ENCODE assay signal across 26 cellular contexts in the genomic region with DNA sequence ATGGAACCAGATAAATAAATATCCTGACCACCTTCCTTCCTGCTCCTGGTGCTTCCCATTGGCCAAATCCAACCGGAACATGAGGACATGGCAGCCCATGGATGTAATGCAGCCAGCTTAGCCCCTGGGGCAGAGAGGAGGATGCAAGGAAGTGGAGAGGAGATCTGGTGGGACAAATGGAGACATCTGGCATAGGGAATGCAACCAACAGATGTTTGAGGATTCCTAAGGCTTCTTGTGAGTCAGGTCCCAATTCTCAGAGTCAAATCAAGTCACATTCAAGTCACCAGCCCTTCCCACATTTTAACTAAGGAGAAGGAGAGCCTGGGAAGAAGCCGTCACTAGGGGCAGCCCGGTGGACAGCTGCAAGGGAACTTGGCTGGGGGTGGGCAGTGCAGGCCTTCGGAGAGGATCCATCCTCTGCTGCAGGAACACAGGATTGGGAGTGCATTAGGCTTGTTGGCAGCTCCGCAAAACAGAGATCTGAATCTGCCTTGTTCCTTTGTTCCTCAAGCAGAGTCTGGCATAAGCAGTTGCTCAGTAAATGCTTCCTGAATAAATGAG.
A peak's percentile ranks its signal among the peaks of the same experiment; 100 is the strongest.
DNase-seq lines count a peak whose midpoint lies in the region; ATAC-seq, FAIRE-seq and TF ChIP-seq lines count a peak whose summit lies in the region.
"Had no signal": no experiment of that assay in that cellular context is flagged by ENCODE, and none has a peak within 500 bp of the region (broad histone marks: within the 10 kb centered on the region; RNA-seq: fewer than 3 reads in every experiment).

No MANE protein-coding gene starts in this region.

- H3K4me3 Mint-ChIP-seq in GM23338: no peak overlapping the region
- H3K4me3 Mint-ChIP-seq: CD14-positive monocyte; CD4-positive, alpha-beta T cell; CD8-positive, alpha-beta memory T cell; H9 had no signal

- TF ChIP-seq CTCF in GM23338 (conservative IDR thresholded peaks at IDR 0.05; ENCODE audit: low read depth in 2 of 2) (0 out of 4 replicates have a peak, but pooled peaks of 1 of the 2 experiments have one; percentile 17), H1 (IDR thresholded peaks at IDR 0.05; ENCODE audit: control extremely low read depth in 1 of 3, insufficient read depth in 1 of 3, low read depth in 1 of 3, low read length in 3 of 3) (peak in 1 of 3 experiments; percentile 15; a peak in 1 of 4 replicates), kidney (IDR thresholded peaks at IDR 0.05; ENCODE audit: borderline replicate concordance, extremely low read depth, insufficient read depth) (no peak), mucosa of descending colon (IDR thresholded peaks at IDR 0.05) (no peak)

- H2BK12ac ChIP-seq in H1 (ENCODE audit: low read depth, low read length): no peak overlapping the region

- H3K4me1 ChIP-seq in GM23338 (ENCODE audit: insufficient read depth) (no peaks in the 10 kb centered on the region), H1 (replicated peaks in 1 of 4; ENCODE audit: control insufficient read depth in 3 of 4, insufficient read depth in 4 of 4, low read length in 3 of 4) (no peaks in the 10 kb centered on the region), kidney (ENCODE audit: control insufficient read depth in 1 of 2, insufficient read depth in 1 of 2, low read depth in 1 of 2, low read length in 2 of 2) (no peaks in the 10 kb centered on the region), mucosa of descending colon (ENCODE audit: low read depth) (no peaks in the 10 kb centered on the region)
- H3K4me1 ChIP-seq: A549; BE2C; BLaER1 treated with 17β-estradiol and CSF1 and Interleukin-3, amounts not matched to agents 10 nM and 100 nM had no signal

- WGBS in H1 (ENCODE audit: extremely low coverage in 1 of 2, insufficient coverage in 1 of 2, insufficient read length in 1 of 2, insufficient replicate concordance in 2 of 2, low coverage in 1 of 2, low lambda C conversion rate in 2 of 2, missing lambda C conversion rate in 1 of 2), 2 experiments: 70% methylated on average over 5 of the region's 5 CpGs; no CpG with 5 or more reads in 1 of the 2 experiments

- no peaks in the 10 kb centered on the region for H3F3A ChIP-seq in GM23338 (replicated peaks; ENCODE audit: low read depth)

- POLR2A ChIA-PET in H1 (lab: Charles Lee; ENCODE audit: partially characterized antibody): no interaction called here

- no peaks in the 10 kb centered on the region; the same call in 2 of the 3 replicates for H3K9me3 Mint-ChIP-seq in GM23338

- H4K20me1 ChIP-seq in GM23338 (replicated peaks; ENCODE audit: insufficient read depth) (no peaks in the 10 kb centered on the region), H1 (replicated peaks in 1 of 2; ENCODE audit: control insufficient read depth in 1 of 2, insufficient read depth in 2 of 2, low read length in 2 of 2) (no peaks in the 10 kb centered on the region)
- H4K20me1 ChIP-seq: BLaER1 treated with 17β-estradiol and CSF1 and Interleukin-3, amounts not matched to agents 10 nM and 100 nM had no signal

- H3K18ac ChIP-seq in H1 (ENCODE audit: extremely low read depth, low read length): no peak overlapping the region

- no peak overlapping the region for H3K27ac Mint-ChIP-seq in GM23338
- H3K27ac Mint-ChIP-seq: CD14-positive monocyte; CD4-positive, alpha-beta T cell; CD8-positive, alpha-beta memory T cell; H9 had no signal

- H3K4me1 Mint-ChIP-seq in GM23338: no peaks in the 10 kb centered on the region
- H3K4me1 Mint-ChIP-seq: CD14-positive monocyte; CD8-positive, alpha-beta memory T cell; H9 had no signal

- intact Hi-C loops in kidney (cut with DNase I): no loop called here
- intact Hi-C loops in mucosa of descending colon (cut with DNase I, micrococcal nuclease): no loop called here

- no peak overlapping the region for H2BK20ac ChIP-seq in H1 (ENCODE audit: low read length)

- H3K23me2 ChIP-seq in H1 (ENCODE audit: low read depth, low read length): no peaks in the 10 kb centered on the region; the same call in 1 of the 2 replicates

- H3K36me3 ChIP-seq in GM23338 (ENCODE audit: insufficient read depth) (no peaks in the 10 kb centered on the region), H1 (ENCODE audit: control insufficient read depth in 2 of 4, insufficient read depth in 4 of 4, low read length in 3 of 4) (no peaks in the 10 kb centered on the region), kidney (ENCODE audit: control insufficient read depth in 1 of 2, insufficient read depth in 2 of 2, low read length in 2 of 2) (no peaks in the 10 kb centered on the region), mucosa of descending colon (ENCODE audit: low read depth) (no peaks in the 10 kb centered on the region)
- H3K36me3 ChIP-seq: BE2C; BLaER1 treated with 17β-estradiol and CSF1 and Interleukin-3, amounts not matched to agents 10 nM and 100 nM had no signal

- H3K36me3 Mint-ChIP-seq in GM23338 (ENCODE audit: low read depth): no peaks in the 10 kb centered on the region; the same call in 2 of the 3 replicates
- H3K36me3 Mint-ChIP-seq: CD14-positive monocyte; CD8-positive, alpha-beta memory T cell had no signal

- H3K4me2 ChIP-seq in GM23338: no peak overlapping the region
- no peak overlapping the region for H3K4me2 ChIP-seq in H1 (ENCODE audit: insufficient read depth in 1 of 2, low read depth in 2 of 2, low read length in 2 of 2)
- H3K4me2 ChIP-seq: A549; BLaER1 treated with 17β-estradiol and CSF1 and Interleukin-3, amounts not matched to agents 10 nM and 100 nM had no signal

- no peaks in the 10 kb centered on the region for H3K27me3 ChIP-seq in GM23338 (ENCODE audit: insufficient read depth)
- H3K27me3 ChIP-seq in H1 (replicated peaks in 1 of 4; ENCODE audit: control insufficient read depth in 3 of 4, extremely low read depth in 1 of 4, insufficient read depth in 3 of 4, low read length in 3 of 4): no peaks in the 10 kb centered on the region
- H3K27me3 ChIP-seq: BE2C; BLaER1 treated with 17β-estradiol and CSF1 and Interleukin-3, amounts not matched to agents 10 nM and 100 nM had no signal

- DNase-seq in GM23338 (ENCODE audit: low spot score) (no peak), NCI-H82 treated with DMSO at 0.1 percent for 48 hours (lab: John Stamatoyannopoulos, UW; ENCODE audit: unreplicated experiment) (peak; percentile 18), H1 (ENCODE audit: low read depth in 1 of 2, low spot score in 2 of 2) (no peak), iPS-NIHi11 (ENCODE audit: low spot score) (peak; percentile 20), kidney (no peak), mucosa of descending colon (no peak), RKO (ENCODE audit: low spot score) (no peak)
- DNase-seq: 8988T; ACHN; AML-193; BE2C; CD4-positive, alpha-beta T cell; CD8-positive, alpha-beta memory T cell; DMS 273 treated with DMSO at 0.1 percent for 48 hours; DMS53; DMS79 treated with DMSO at 0.1 percent for 48 hours; GF-D8; H9 had no signal

- no peak overlapping the region for H3K9ac ChIP-seq in H1 (replicated peaks in 1 of 4; ENCODE audit: extremely low read depth in 1 of 4, low read depth in 3 of 4, low read length in 3 of 4)
- no peak overlapping the region for H3K9ac ChIP-seq in kidney (ENCODE audit: low read length in 2 of 2)
- H3K9ac ChIP-seq: BLaER1 treated with 17β-estradiol and CSF1 and Interleukin-3, amounts not matched to agents 10 nM and 100 nM had no signal

- no peak overlapping the region for H2BK5ac ChIP-seq in H1 (ENCODE audit: low read depth, low read length)

- no peak overlapping the region for H3K23ac ChIP-seq in H1 (ENCODE audit: insufficient read length)

- CTCF ChIA-PET in H1 (lab: Charles Lee; ENCODE audit: partially characterized antibody): interaction anchor here (0.9 to 2.0 kb wide), 2 partner anchors 15 to 62 kb away, joined by 3 to 4 read pairs; no protein-coding TSS in a partner anchor

- H3K79me1 ChIP-seq in H1 (ENCODE audit: low read depth, low read length): no peaks in the 10 kb centered on the region

- H2BK120ac ChIP-seq in H1 (replicated peaks; ENCODE audit: low read depth, low read length): no peak overlapping the region

- H3K27me3 Mint-ChIP-seq in GM23338 (ENCODE audit: insufficient read depth, low read depth, poor library complexity): no peaks in the 10 kb centered on the region

- H3K27ac ChIP-seq in GM23338 (ENCODE audit: low read depth) (no peak overlapping the region), H1 (ENCODE audit: low read depth, low read length) (no peak overlapping the region), kidney (ENCODE audit: low read depth in 2 of 2, low read length in 2 of 2) (no peak overlapping the region)
- H3K27ac ChIP-seq: A549; BLaER1 treated with 17β-estradiol and CSF1 and Interleukin-3, amounts not matched to agents 10 nM and 100 nM had no signal

- H3K79me2 ChIP-seq in GM23338 (replicated peaks; ENCODE audit: insufficient read depth): no peaks in the 10 kb centered on the region
- no peaks in the 10 kb centered on the region for H3K79me2 ChIP-seq in H1 (ENCODE audit: control insufficient read depth in 1 of 2, insufficient read depth in 2 of 2, low read length in 2 of 2)

- no peak for TF ChIP-seq POLR2A in H1 (IDR thresholded peaks at IDR 0.05; ENCODE audit: control extremely low read depth in 1 of 2, low read depth in 2 of 2, low read length in 2 of 2)

- H4K91ac ChIP-seq in H1 (replicated peaks; ENCODE audit: insufficient read length, low read length): no peak overlapping the region

- 0 out of 4 replicates have a peak, but pooled peaks cover 0 to 3% of the 10 kb centered on the region in 2 experiments for H3K9me3 ChIP-seq in H1 (ENCODE audit: insufficient read depth in 2 of 2, low read depth in 1 of 2, low read length in 1 of 2)
- peaks cover 0 to 1% of the 10 kb centered on the region in 2 donors for H3K9me3 ChIP-seq in kidney (ENCODE audit: control insufficient read depth in 1 of 2, low read length in 2 of 2)
- no peaks in the 10 kb centered on the region for H3K9me3 ChIP-seq in mucosa of descending colon
- H3K9me3 ChIP-seq: A549, BE2C had no signal

- ATAC-seq in GM23338 (peak; percentile 52), mucosa of descending colon (no peak), HG02870 (IDR thresholded peaks at IDR 0.05; ENCODE audit: unreplicated experiment) (no peak)
- ATAC-seq: A549, HCT116 had no signal

- no peak overlapping the region for H2AK5ac ChIP-seq in H1 (ENCODE audit: low read depth, low read length)

- no peak overlapping the region for H2BK15ac ChIP-seq in H1 (ENCODE audit: low read length)

- H4K8ac ChIP-seq in H1 (ENCODE audit: extremely low read depth, insufficient read depth, low read length): no peak overlapping the region

- no peak overlapping the region for H3K4ac ChIP-seq in H1 (replicated peaks; ENCODE audit: insufficient read length, low read depth, low read length)

- H3K4me3 ChIP-seq in GM23338: no peak overlapping the region
- no peak overlapping the region for H3K4me3 ChIP-seq in H1 (ENCODE audit: extremely low read depth in 1 of 4, insufficient read depth in 2 of 4, low read depth in 3 of 4, low read length in 4 of 4)
- no peak overlapping the region for H3K4me3 ChIP-seq in kidney (ENCODE audit: low read length in 2 of 2)
- H3K4me3 ChIP-seq in mucosa of descending colon: no peak overlapping the region
- H3K4me3 ChIP-seq: A549; BLaER1 treated with 17β-estradiol and CSF1 and Interleukin-3, amounts not matched to agents 10 nM and 100 nM had no signal

- no peak for TF ChIP-seq EP300 in H1 (IDR thresholded peaks at IDR 0.05; ENCODE audit: borderline replicate concordance in 1 of 2, low read depth in 2 of 2, low read length in 2 of 2)

- no peak overlapping the region for H3K56ac ChIP-seq in H1 (replicated peaks; ENCODE audit: insufficient read length, low read depth, low read length)

- FAIRE-seq in H1 (lab: Jason Lieb, UNC) (no peak), kidney (lab: Jason Lieb, UNC) (no peak)
- FAIRE-seq: A549, D721Med, GM12891, GM18507 had no signal

- H2AFZ ChIP-seq in GM23338: peak overlapping the region; percentile 63; the same call in 1 of the 2 replicates
- H2AFZ ChIP-seq in H1 (ENCODE audit: low read length): peak overlapping the region; percentile 71; the same call in 1 of the 2 replicates

- no peak overlapping the region for H4K5ac ChIP-seq in H1 (ENCODE audit: insufficient read length, low read depth, low read length)

- H3K9me2 ChIP-seq in GM23338 (ENCODE audit: insufficient read depth): peaks cover 13% of the 10 kb centered on the region

- no peak for TF ChIP-seq RAD21 in H1 (IDR thresholded peaks at IDR 0.05 in 1 of 2, conservative IDR thresholded peaks at IDR 0.05 in 1 of 2; ENCODE audit: low read depth in 2 of 2, low read length in 2 of 2)

- H3K14ac ChIP-seq in H1 (ENCODE audit: insufficient read length): no peak overlapping the region

Comparison
In these comparisons a context has a peak if more than half of its experiments do, and no peak if none do; other contexts are left out.
1. DNase-seq: peak in NCI-H82 treated with DMSO at 0.1 percent for 48 hours (single experiment) and iPS-NIHi11 (single experiment); none in GM23338 (single experiment), H1 (0 of 2), kidney (single experiment), mucosa of descending colon (0 of 3) and RKO (single experiment).